ENCODE assay signal across 18 cellular contexts in the genomic region with DNA sequence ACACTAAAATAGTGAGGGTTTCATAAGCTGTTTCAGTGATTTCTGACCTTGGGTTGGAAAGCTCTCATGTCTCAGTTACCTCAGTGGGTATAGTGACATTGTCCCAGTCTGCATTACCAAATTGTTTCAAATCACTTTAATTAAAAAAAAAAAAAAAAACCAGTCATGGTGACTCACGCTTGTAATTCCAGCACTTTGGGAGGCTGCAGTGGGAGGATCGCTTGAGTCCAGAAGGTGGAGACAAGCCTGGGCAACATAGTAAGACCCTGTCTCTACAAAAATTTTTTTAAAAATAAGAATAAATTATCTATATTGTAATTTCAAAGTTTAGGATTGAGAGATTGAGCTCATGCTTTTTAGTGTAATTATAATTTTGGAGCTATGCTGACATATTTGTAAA.
"Had no signal": no experiment of that assay in that cellular context is flagged by ENCODE, and none has a peak within 500 bp of the region (broad histone marks: within the 10 kb centered on the region; RNA-seq: fewer than 3 reads in every experiment).

No MANE protein-coding gene starts in this region.

- DNase-seq: dermis blood vessel endothelial cell; foreskin melanocyte; heart left ventricle; hypothalamus; kidney glomerular epithelial cell; mesendoderm; naive B cell; stimulated activated CD4-positive, alpha-beta T cell treated with anti-CD3 and anti-CD28 coated beads, Interleukin-2, amount 100 ng/mL, for 24 hours; stimulated activated CD4-positive, alpha-beta T cell treated with anti-CD3 and anti-CD28 coated beads, Interleukin-4, amount 100 ng/mL, for 4 hours; stimulated activated naive B cell treated with anti-CD40 and anti-IgM and Interleukin-4, amounts not matched to agents 10 μg/mL and 1 μg/mL and 100 μg/mL, for 72 hours; stimulated activated naive CD8-positive, alpha-beta T cell treated with anti-CD3 and anti-CD28 coated beads, Interleukin-15, amount 100 ng/mL, for 72 hours; testis; upper lobe of right lung had no signal

- H3K9me3 ChIP-seq: heart left ventricle, testis, tibial nerve, upper lobe of right lung, vagina had no signal

- H3K4me3 Mint-ChIP-seq: naive B cell; nephron; stimulated activated naive B cell treated with anti-CD40 and anti-IgM and Interleukin-4, amounts not matched to agents 10 μg/mL and 1 μg/mL and 100 μg/mL, for 72 hours; stimulated activated naive CD8-positive, alpha-beta T cell treated with anti-CD3 and anti-CD28 coated beads, Interleukin-15, amount 100 ng/mL, for 72 hours had no signal

- H3K4me3 ChIP-seq: heart left ventricle, skin epidermis, testis, tibial nerve, upper lobe of right lung, vagina had no signal

- H3K27ac Mint-ChIP-seq: naive B cell; nephron; stimulated activated naive B cell treated with anti-CD40 and anti-IgM and Interleukin-4, amounts not matched to agents 10 μg/mL and 1 μg/mL and 100 μg/mL, for 72 hours; stimulated activated naive CD8-positive, alpha-beta T cell treated with anti-CD3 and anti-CD28 coated beads, Interleukin-15, amount 100 ng/mL, for 72 hours had no signal

- ATAC-seq: heart left ventricle; sciatic nerve; stimulated activated naive B cell treated with anti-CD40 and anti-IgM and Interleukin-4, amounts not matched to agents 10 μg/mL and 1 μg/mL and 100 μg/mL, for 72 hours; stimulated activated naive CD8-positive, alpha-beta T cell treated with anti-CD3 and anti-CD28 coated beads, Interleukin-15, amount 100 ng/mL, for 72 hours; upper lobe of right lung had no signal

- H3K27me3 Mint-ChIP-seq: naive B cell; stimulated activated naive B cell treated with anti-CD40 and anti-IgM and Interleukin-4, amounts not matched to agents 10 μg/mL and 1 μg/mL and 100 μg/mL, for 72 hours; stimulated activated naive CD8-positive, alpha-beta T cell treated with anti-CD3 and anti-CD28 coated beads, Interleukin-15, amount 100 ng/mL, for 72 hours had no signal
